Comparison of ENCODE assay signal across 3 cellular contexts in the genomic region with DNA sequence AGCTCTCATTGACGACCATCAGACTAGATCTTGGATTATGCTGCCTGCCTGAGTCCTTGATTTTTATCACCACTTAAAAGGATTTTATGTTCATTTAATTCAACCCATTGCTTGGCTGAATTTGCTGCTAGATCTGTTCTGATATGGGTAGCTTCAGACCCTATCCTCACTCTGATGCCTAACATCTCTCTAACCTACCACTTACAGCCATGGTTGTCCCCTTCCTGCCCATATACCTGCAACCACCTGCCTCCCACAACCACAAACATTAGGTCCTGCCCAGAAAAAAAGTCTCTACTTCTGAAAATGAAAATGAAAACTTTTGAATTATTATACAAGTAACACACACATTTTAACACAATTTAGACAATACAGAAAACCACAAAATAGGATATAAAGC.
"Had no signal": no experiment of that assay in that cellular context is flagged by ENCODE, and none has a peak within 500 bp of the region (broad histone marks: within the 10 kb centered on the region; RNA-seq: fewer than 3 reads in every experiment).

No MANE protein-coding gene starts in this region.

- H3K4me3 ChIP-seq: GM12878 had no signal

- ATAC-seq: GM12878 had no signal

- DNase-seq: GDM1, GF-D8 had no signal
